In the genomic region with DNA sequence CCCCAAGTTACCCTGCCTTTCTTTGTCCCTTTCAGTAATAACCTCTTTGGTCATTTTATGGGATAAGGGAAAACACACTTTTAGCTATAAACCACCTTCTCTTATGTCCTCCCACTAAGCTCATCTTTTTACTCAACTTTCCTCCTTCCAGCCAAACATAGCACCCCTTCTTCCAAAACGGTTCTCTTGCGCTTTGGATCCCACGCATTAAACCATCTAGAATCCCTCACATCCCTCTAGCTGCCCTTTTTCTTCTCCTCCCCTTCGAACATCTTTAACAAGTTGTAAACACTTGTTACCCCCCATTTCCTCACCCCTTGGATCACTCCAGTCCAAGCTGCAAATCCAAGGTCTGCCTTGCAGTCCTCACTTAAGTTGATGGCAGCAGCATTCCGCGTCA, we compare ENCODE assay signal across 25 cellular contexts.
"Had no signal": no experiment of that assay in that cellular context is flagged by ENCODE, and none has a peak within 500 bp of the region (broad histone marks: within the 10 kb centered on the region; RNA-seq: fewer than 3 reads in every experiment).

No MANE protein-coding gene starts in this region.

- H3K27me3 ChIP-seq: colonic mucosa, gastroesophageal sphincter, hepatocyte, upper lobe of right lung had no signal

- DNase-seq: activated CD4-positive, alpha-beta T cell treated with anti-CD3 and anti-CD28 coated beads for 36 hours; activated CD4-positive, CD25-positive, alpha-beta regulatory T cell; activated CD8-positive, alpha-beta T cell treated with anti-CD3 and anti-CD28 coated beads, Interleukin-2, amount 10 ng/mL, durations not matched to agents 7 days and 5 days; activated naive CD4-positive, alpha-beta T cell; activated T-cell treated with anti-CD3 and anti-CD28 coated beads for 4 hours; activated T-cell treated with anti-CD3 and anti-CD28 coated beads, Interleukin-2, amount 50 U/mL, for 72 hours; cerebellar nuclear complex; colonic mucosa; effector CD8-positive, alpha-beta T cell; midbrain; naive thymus-derived CD4-positive, alpha-beta T cell; stimulated activated CD4-positive, alpha-beta T cell treated with anti-CD3 and anti-CD28 coated beads, Interleukin-1b, Interleukin-23, amount 100 ng/mL, for 48 hours; stimulated activated CD4-positive, alpha-beta T cell treated with anti-CD3 and anti-CD28 coated beads, Interleukin-4, amount 100 ng/mL, for 4 hours; stimulated activated CD8-positive, alpha-beta memory T cell treated with anti-CD3 and anti-CD28 coated beads, Interleukin-4, amount 100 ng/mL, for 48 hours; stimulated activated naive CD8-positive, alpha-beta T cell treated with anti-CD3 and anti-CD28 coated beads, Interleukin-15, amount 100 ng/mL, for 72 hours; substantia nigra; T-helper 1 cell; upper lobe of right lung had no signal

- ATAC-seq: activated CD4-positive, alpha-beta T cell treated with anti-CD3 and anti-CD28 coated beads for 36 hours; activated CD8-positive, alpha-beta T cell treated with anti-CD3 and anti-CD28 coated beads, Interleukin-2, amount 10 ng/mL, durations not matched to agents 7 days and 5 days; activated naive CD4-positive, alpha-beta T cell treated with anti-CD3 and anti-CD28 coated beads, Interleukin-2, amount 50 U/mL, for 72 hours; activated T-cell treated with anti-CD3 and anti-CD28 coated beads, Interleukin-2, amount 50 U/mL, for 72 hours; gastroesophageal sphincter; naive thymus-derived CD4-positive, alpha-beta T cell; stimulated activated memory B cell treated with anti-CD40 and anti-IgM and Interleukin-4, amounts not matched to agents 10 μg/mL and 1 μg/mL and 100 μg/mL, for 72 hours; stimulated activated naive CD8-positive, alpha-beta T cell treated with anti-CD3 and anti-CD28 coated beads, Interleukin-15, amount 100 ng/mL, for 72 hours; upper lobe of right lung had no signal

- H3K4me1 ChIP-seq: colonic mucosa had no signal

- H3K4me3 ChIP-seq: colonic mucosa, gastroesophageal sphincter, hepatocyte, smooth muscle cell, upper lobe of right lung had no signal

- FAIRE-seq: endometrium had no signal

- H3K9me3 ChIP-seq: colonic mucosa, gastroesophageal sphincter, upper lobe of right lung had no signal

- H3K36me3 ChIP-seq: colonic mucosa had no signal

- H3K4me2 ChIP-seq: hepatocyte, smooth muscle cell had no signal

- H3K27ac ChIP-seq: colonic mucosa, epithelial cell of prostate, gastroesophageal sphincter, hepatocyte, upper lobe of right lung had no signal

- H2AFZ ChIP-seq: hepatocyte had no signal
